Comparison of ENCODE assay signal across 21 cellular contexts in genomic region chr18:74416124-74416523, GRCh38. TPM values are rescaled to one million over a fixed set of nuclear protein-coding genes. Genes with fewer than 3 reads are reported as not detected.
DNase-seq lines count a peak whose midpoint lies in the region; ATAC-seq and TF ChIP-seq lines count a peak whose summit lies in the region.
"Had no signal": no experiment of that assay in that cellular context is flagged by ENCODE, and none has a peak within 500 bp of the region (broad histone marks: within the 10 kb centered on the region; RNA-seq: fewer than 3 reads in every experiment).

No MANE protein-coding gene starts in this region.

- intact Hi-C loops in left ventricle myocardium superior (cut with micrococcal nuclease), result no loop called here

- H3K9ac ChIP-seq in SK-N-MC (ENCODE audit: insufficient read length), result no peak overlapping the region
- no peak overlapping the region for H3K9ac ChIP-seq in neuronal stem cell (ENCODE audit: low read depth, low read length, poor library complexity)
- H3K9ac ChIP-seq: GM23248 had no signal

- H2BK120ac ChIP-seq in neuronal stem cell (ENCODE audit: low read depth, low read length), result no peak overlapping the region

- H3K27ac ChIP-seq in right atrium auricular region, result no peak overlapping the region
- H3K27ac ChIP-seq in SK-N-MC, result peak overlapping the region; percentile 64; the same call in 1 of the 2 replicates
- H3K27ac ChIP-seq in neuronal stem cell (replicated peaks; ENCODE audit: low read length), result no peak overlapping the region
- H3K27ac ChIP-seq: GM23248 had no signal

- H2AK5ac ChIP-seq in neuronal stem cell (ENCODE audit: low read depth, low read length), result no peak overlapping the region

- no peak overlapping the region for H3K4me2 ChIP-seq in neuronal stem cell (ENCODE audit: insufficient read depth, low read length, poor library complexity, severe bottlenecking)

- H3K9me3 ChIP-seq in right atrium auricular region (no peaks in the 10 kb centered on the region), SK-N-MC (ENCODE audit: low read depth, low read length) (no peaks in the 10 kb centered on the region), neuronal stem cell (replicated peaks in 1 of 2; ENCODE audit: control insufficient read depth in 2 of 2, insufficient read depth in 1 of 2, low read depth in 1 of 2, low read length in 2 of 2) (no peaks in the 10 kb centered on the region)

- no peaks in the 10 kb centered on the region for H3K4me1 ChIP-seq in right atrium auricular region
- peaks cover 0 to 23% of the 10 kb centered on the region in 2 donors for H3K4me1 ChIP-seq in neuronal stem cell (ENCODE audit: control insufficient read depth in 2 of 2, insufficient read depth in 1 of 2, low read depth in 1 of 2, low read length in 2 of 2)

- no CpG with 5 or more reads among the region's 12 CpGs for WGBS in neuronal stem cell (ENCODE audit: extremely low coverage in 2 of 2, insufficient read length in 2 of 2, insufficient replicate concordance in 1 of 2), 2 donors

- H3K79me1 ChIP-seq in neuronal stem cell (ENCODE audit: low read depth, low read length), result no peaks in the 10 kb centered on the region

- no peak overlapping the region for H4K8ac ChIP-seq in neuronal stem cell (ENCODE audit: low read depth, low read length)

- H2AFZ ChIP-seq in neuronal stem cell (ENCODE audit: low read length), result no peak overlapping the region
- H2AFZ ChIP-seq: GM23248 had no signal

- H3K4me3 ChIP-seq in right atrium auricular region (no peak overlapping the region), SK-N-MC (no peak overlapping the region), neuronal stem cell (ENCODE audit: low read length in 2 of 2) (no peak overlapping the region)
- H3K4me3 ChIP-seq: GM12878, GM23248 had no signal

- no peak overlapping the region for H2BK15ac ChIP-seq in neuronal stem cell (ENCODE audit: low read length)

- H3K27me3 ChIP-seq in right atrium auricular region (no peaks in the 10 kb centered on the region), neuronal stem cell (ENCODE audit: control insufficient read depth in 3 of 3, insufficient read depth in 3 of 3, low read depth in 1 of 3, low read length in 3 of 3) (peaks cover 0 to 18% (median 0%) of the 10 kb centered on the region in 3 experiments)

- no peak overlapping the region for H4K91ac ChIP-seq in neuronal stem cell (ENCODE audit: low read depth, low read length, poor library complexity)

- H3K4ac ChIP-seq in neuronal stem cell (ENCODE audit: low read length), result no peak overlapping the region

- H2BK5ac ChIP-seq in neuronal stem cell (ENCODE audit: low read length), result no peak overlapping the region

- TF ChIP-seq CTCF in right atrium auricular region (IDR thresholded peaks at IDR 0.05), result no peak
- TF ChIP-seq CTCF in GM20000 (IDR thresholded peaks at IDR 0.05; ENCODE audit: extremely low read depth, missing control alignments), result no peak

- H3K14ac ChIP-seq in neuronal stem cell (ENCODE audit: low read length), result no peak overlapping the region

- ATAC-seq in left ventricle myocardium superior, result peak; percentile 42
- no peak for ATAC-seq in HG02610 (IDR thresholded peaks at IDR 0.05; ENCODE audit: unreplicated experiment)
- ATAC-seq: CD8-positive, alpha-beta T cell; GM12878; HCT116 had no signal

- DNase-seq in left ventricle myocardium superior, result peak; percentile 46
- DNase-seq in right atrium auricular region (ENCODE audit: low spot score), result no peak
- DNase-seq in SK-N-MC (ENCODE audit: low read depth, low spot score), result no peak
- no peak for DNase-seq in neuronal stem cell (ENCODE audit: low spot score)
- no peak for DNase-seq in GM20000 (ENCODE audit: low spot score)
- DNase-seq in middle frontal gyrus (ENCODE audit: extremely low spot score, low spot score), result no peak
- DNase-seq: ACHN; CD8-positive, alpha-beta T cell; COR-L47; DMS 273 treated with DMSO at 0.1 percent for 48 hours; DMS53; DND-41; EL; GM23248; KG1 had no signal

- no peak overlapping the region for H3K23ac ChIP-seq in neuronal stem cell (ENCODE audit: low read depth, low read length, poor library complexity)

- H3K36me3 ChIP-seq in right atrium auricular region (no peaks in the 10 kb centered on the region), SK-N-MC (ENCODE audit: insufficient read depth, low read length) (no peaks in the 10 kb centered on the region), neuronal stem cell (replicated peaks in 1 of 2; ENCODE audit: control insufficient read depth in 2 of 2, insufficient read depth in 2 of 2, low read length in 2 of 2) (no peaks in the 10 kb centered on the region)

- H2BK12ac ChIP-seq in neuronal stem cell (ENCODE audit: low read length), result peak overlapping the region; percentile 4

- H3K18ac ChIP-seq in neuronal stem cell (ENCODE audit: low read length), result peak overlapping the region; percentile 80

RNA-seq across cellular contexts. Expression of gene DIPK1C, which starts 41.0 kb away (rescaled TPM):
- total RNA-seq in left ventricle myocardium superior, result 6.3 TPM
- 1 to 10 TPM in 1 of 2 donors, not detected in 1; 2.6 TPM for total RNA-seq in right atrium auricular region
- 15.9 TPM for polyA plus RNA-seq in neuronal stem cell (2013, experiment 1 of 2)
- polyA plus RNA-seq in neuronal stem cell (2013, experiment 2 of 2), result 15.6 TPM
- total RNA-seq: CD8-positive, alpha-beta T cell; G401; GM12878; GM23248; HT-29 had no signal
- polyA plus RNA-seq: BJ, GM12878, GM23248 had no signal
